ENCODE assay signal across 1 cellular context in genomic region chr14:35050652-35051051, GRCh38.
TF ChIP-seq lines count a peak whose summit lies in the region.

No MANE protein-coding gene starts in this region.

TF ChIP-seq in K562, 482 proteins besides CTCF, POLR2A, EP300 and RAD21 (continued from another document and continues in another):
- TF ChIP-seq ZBTB40 (IDR thresholded peaks at IDR 0.05), result no peak
- TF ChIP-seq ZBTB40 (CRISPR knock-in tag; IDR thresholded peaks at IDR 0.05), result no peak
- no peak for TF ChIP-seq ETV6 (IDR thresholded peaks at IDR 0.05; ENCODE audit: borderline replicate concordance in 1 of 2, low read depth in 2 of 2, low read length in 1 of 2)
- no peak for TF ChIP-seq ETV6 (CRISPR knock-in tag; IDR thresholded peaks at IDR 0.05; ENCODE audit: borderline replicate concordance)
- no peak for TF ChIP-seq DIDO1 (tag; IDR thresholded peaks at IDR 0.05; ENCODE audit: low read depth)
- no peak for TF ChIP-seq BRD4 (IDR thresholded peaks at IDR 0.05)
- TF ChIP-seq NFATC3 (IDR thresholded peaks at IDR 0.05), result no peak
- TF ChIP-seq HMG20A (CRISPR knock-in tag; conservative IDR thresholded peaks at IDR 0.05), result no peak
- no peak for TF ChIP-seq FOXP1 (CRISPR knock-in tag; IDR thresholded peaks at IDR 0.05)
- TF ChIP-seq L3MBTL2 (IDR thresholded peaks at IDR 0.05), result no peak
- TF ChIP-seq SOX6 (IDR thresholded peaks at IDR 0.05), result 0 out of 2 replicates have a peak, but pooled peaks have one; percentile 39
- peak; percentile 13; the same call in 1 of the 2 replicates for TF ChIP-seq NCOR1 (IDR thresholded peaks at IDR 0.05)
- peak; percentile 89 for TF ChIP-seq MEF2A (IDR thresholded peaks at IDR 0.05; ENCODE audit: control insufficient read depth, low read depth, low read length)
- TF ChIP-seq FOXK2 (conservative IDR thresholded peaks at IDR 0.05 in 1 of 2, IDR thresholded peaks at IDR 0.05 in 1 of 2; ENCODE audit: low read depth in 2 of 2), result peak; percentile 89 to 90
- no peak for TF ChIP-seq CAMTA2 (CRISPR knock-in tag; conservative IDR thresholded peaks at IDR 0.05)
- TF ChIP-seq ARNT (IDR thresholded peaks at IDR 0.05), result 0 out of 4 replicates have a peak, but pooled peaks of 1 of the 2 experiments have one; percentile 42
- TF ChIP-seq MEIS2 (IDR thresholded peaks at IDR 0.05; ENCODE audit: partially characterized antibody), result peak; percentile 49
- peak; percentile 11; the same call in 1 of the 2 replicates for TF ChIP-seq CBFA2T3 (IDR thresholded peaks at IDR 0.05)
- no peak for TF ChIP-seq ZNF175 (CRISPR knock-in tag; IDR thresholded peaks at IDR 0.05; ENCODE audit: low read depth)
- TF ChIP-seq ZBTB26 (CRISPR knock-in tag; IDR thresholded peaks at IDR 0.05), result no peak
- no peak for TF ChIP-seq FIP1L1 (IDR thresholded peaks at IDR 0.05; ENCODE audit: low read depth, low read length, poor library complexity, severe bottlenecking)
- TF ChIP-seq MTA2 (IDR thresholded peaks at IDR 0.05; ENCODE audit: low read depth), result 0 out of 2 replicates have a peak, but pooled peaks have one; percentile 11
- no peak for TF ChIP-seq RBM22 (IDR thresholded peaks at IDR 0.05; ENCODE audit: low read depth, low read length, poor library complexity, severe bottlenecking)
- TF ChIP-seq ATF7 (IDR thresholded peaks at IDR 0.05), result peak; percentile 61
- peak; percentile 63; the same call in 1 of the 2 replicates for TF ChIP-seq HDAC2 (IDR thresholded peaks at IDR 0.05)
- TF ChIP-seq, protein P1, sequence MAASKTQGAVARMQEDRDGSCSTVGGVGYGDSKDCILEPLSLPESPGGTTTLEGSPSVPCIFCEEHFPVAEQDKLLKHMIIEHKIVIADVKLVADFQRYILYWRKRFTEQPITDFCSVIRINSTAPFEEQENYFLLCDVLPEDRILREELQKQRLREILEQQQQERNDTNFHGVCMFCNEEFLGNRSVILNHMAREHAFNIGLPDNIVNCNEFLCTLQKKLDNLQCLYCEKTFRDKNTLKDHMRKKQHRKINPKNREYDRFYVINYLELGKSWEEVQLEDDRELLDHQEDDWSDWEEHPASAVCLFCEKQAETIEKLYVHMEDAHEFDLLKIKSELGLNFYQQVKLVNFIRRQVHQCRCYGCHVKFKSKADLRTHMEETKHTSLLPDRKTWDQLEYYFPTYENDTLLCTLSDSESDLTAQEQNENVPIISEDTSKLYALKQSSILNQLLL (CRISPR knock-in tag; IDR thresholded peaks at IDR 0.05; ENCODE audit: borderline replicate concordance), result no peak
- no peak for TF ChIP-seq PML (IDR thresholded peaks at IDR 0.05; ENCODE audit: low read length)
- no peak for TF ChIP-seq HLTF (IDR thresholded peaks at IDR 0.05)
- TF ChIP-seq, protein P2, sequence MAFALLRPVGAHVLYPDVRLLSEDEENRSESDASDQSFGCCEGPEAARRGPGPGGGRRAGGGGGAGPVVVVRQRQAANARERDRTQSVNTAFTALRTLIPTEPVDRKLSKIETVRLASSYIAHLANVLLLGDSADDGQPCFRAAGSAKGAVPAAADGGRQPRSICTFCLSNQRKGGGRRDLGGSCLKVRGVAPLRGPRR (CRISPR knock-in tag; IDR thresholded peaks at IDR 0.05), result no peak
- TF ChIP-seq KLF13 (tag; IDR thresholded peaks at IDR 0.05; ENCODE audit: borderline replicate concordance, low read depth), result no peak
- TF ChIP-seq PRPF4 (IDR thresholded peaks at IDR 0.05; ENCODE audit: insufficient read depth, low read depth, low read length, poor library complexity, severe bottlenecking), result no peak
- TF ChIP-seq DPF2 (IDR thresholded peaks at IDR 0.05), result peak; percentile 81
- peak; percentile 95 for TF ChIP-seq BACH1 (tag; IDR thresholded peaks at IDR 0.05)
- TF ChIP-seq ATF2 (CRISPR knock-in tag; IDR thresholded peaks at IDR 0.05), result no peak
- peak; percentile 66 for TF ChIP-seq PKNOX1 (IDR thresholded peaks at IDR 0.05)
- TF ChIP-seq TRIM24 (IDR thresholded peaks at IDR 0.05), result peak in 1 of 2 experiments; percentile 45; a peak in 2 of 4 replicates
- TF ChIP-seq EHMT2 (IDR thresholded peaks at IDR 0.05), result 0 out of 2 replicates have a peak, but pooled peaks have one; percentile 45
- no peak for TF ChIP-seq CREM (IDR thresholded peaks at IDR 0.05; ENCODE audit: low read depth)
- peak; percentile 50; the same call in 1 of the 2 replicates for TF ChIP-seq CTBP1 (IDR thresholded peaks at IDR 0.05; ENCODE audit: borderline replicate concordance)
- TF ChIP-seq MNT (conservative IDR thresholded peaks at IDR 0.05), result peak in 1 of 2 experiments; percentile 57; a peak in 2 of 4 replicates
- peak; percentile 67 for TF ChIP-seq SMARCA4 (IDR thresholded peaks at IDR 0.05)
- TF ChIP-seq KAT2B (IDR thresholded peaks at IDR 0.05; ENCODE audit: low read depth, low read length), result no peak
- TF ChIP-seq ZNF263 (CRISPR knock-in tag; IDR thresholded peaks at IDR 0.05; ENCODE audit: borderline replicate concordance), result no peak
- TF ChIP-seq HDAC1 (IDR thresholded peaks at IDR 0.05), result 0 out of 4 replicates have a peak, but pooled peaks of 1 of the 2 experiments have one; percentile 33
- peak; percentile 75 for TF ChIP-seq ATF3 (IDR thresholded peaks at IDR 0.05)
- TF ChIP-seq ATF3 (CRISPR knock-in tag; conservative IDR thresholded peaks at IDR 0.05), result no peak
- TF ChIP-seq ZNF146 (CRISPR knock-in tag; IDR thresholded peaks at IDR 0.05; ENCODE audit: unreplicated experiment), result no peak
- no peak for TF ChIP-seq RUNX1 (IDR thresholded peaks at IDR 0.05; ENCODE audit: low read depth)
- TF ChIP-seq ARID1B (IDR thresholded peaks at IDR 0.05), result peak; percentile 71
- peak; percentile 36; the same call in 1 of the 2 replicates for TF ChIP-seq TRIM28 (IDR thresholded peaks at IDR 0.05)
- peak; percentile 94 for TF ChIP-seq NFE2 (IDR thresholded peaks at IDR 0.05; ENCODE audit: low read depth)
- TF ChIP-seq SMARCE1 (IDR thresholded peaks at IDR 0.05), result peak; percentile 65
